1 cellular context compared by ENCODE assay signal in genomic region chr19:32656379-32656778, GRCh38. TPM values are rescaled to one million over a fixed set of nuclear protein-coding genes. Genes with fewer than 3 reads are reported as not detected.
"Had no signal": no experiment of that assay in that cellular context is flagged by ENCODE, and none has a peak within 500 bp of the region (broad histone marks: within the 10 kb centered on the region; RNA-seq: fewer than 3 reads in every experiment).

No MANE protein-coding gene starts in this region.

RNA-seq across cellular contexts. Expression of gene RGS9BP, which starts 19.3 kb away (rescaled TPM):
- polyA plus RNA-seq: endothelial cell of umbilical vein had no signal
